ENCODE assay signal across 9 cellular contexts in the genomic region with DNA sequence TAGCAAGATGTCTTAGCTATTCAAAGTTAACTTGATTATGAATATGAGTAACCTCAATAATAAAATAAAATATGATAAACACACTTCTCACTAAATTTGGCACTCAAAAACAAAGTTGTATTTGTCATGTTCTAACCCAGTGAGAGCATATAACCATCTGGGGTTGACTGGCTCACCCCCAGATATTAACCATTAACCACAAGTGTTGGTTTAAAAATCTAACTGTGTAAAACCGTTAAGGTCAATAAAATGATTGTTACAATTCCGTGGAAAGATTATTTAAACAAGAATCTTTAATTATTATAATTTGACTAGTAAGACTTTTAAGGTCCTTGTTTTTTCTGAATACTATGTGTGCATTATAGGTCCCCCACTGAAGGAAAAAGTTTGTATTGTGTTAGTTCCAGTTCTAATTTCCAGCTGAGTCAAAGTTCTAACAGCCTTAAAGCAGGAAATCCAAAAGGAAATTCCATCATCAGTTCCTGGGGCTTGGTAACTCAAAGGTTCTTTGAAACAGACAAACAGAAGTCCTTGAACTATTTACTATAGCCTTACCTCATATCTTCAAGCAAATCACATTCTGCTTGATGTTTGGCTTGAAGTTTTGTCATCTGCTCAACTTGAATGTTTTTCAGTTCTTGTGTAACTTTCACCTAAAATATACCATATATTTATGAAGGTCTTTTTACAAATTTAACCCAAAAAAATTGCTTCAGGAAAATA. TPM values are rescaled to one million over a fixed set of nuclear protein-coding genes. Genes with fewer than 3 reads are reported as not detected.
DNase-seq lines count a peak whose midpoint lies in the region; ATAC-seq and TF ChIP-seq lines count a peak whose summit lies in the region.
"Had no signal": no experiment of that assay in that cellular context is flagged by ENCODE, and none has a peak within 500 bp of the region (broad histone marks: within the 10 kb centered on the region; RNA-seq: fewer than 3 reads in every experiment).

No MANE protein-coding gene starts in this region.

- peaks cover 57% of the 10 kb centered on the region for H3K4me1 ChIP-seq in Loucy (ENCODE audit: insufficient read depth, low read length, poor library complexity, severe bottlenecking)
- peaks cover 27% of the 10 kb centered on the region for H3K4me1 ChIP-seq in neural progenitor cell

- H3K4me3 Mint-ChIP-seq in CD4-positive, alpha-beta T cell: peak overlapping the region; percentile 99
- peak overlapping the region; percentile 97 for H3K4me3 Mint-ChIP-seq in neural progenitor cell

- no peak for TF ChIP-seq CTCF in CD4-positive, alpha-beta T cell (IDR thresholded peaks at IDR 0.05)
- TF ChIP-seq CTCF in Loucy (conservative IDR thresholded peaks at IDR 0.05; ENCODE audit: low read length): no peak
- TF ChIP-seq CTCF in neural progenitor cell (IDR thresholded peaks at IDR 0.05): no peak

- H3K27ac Mint-ChIP-seq in CD4-positive, alpha-beta T cell: peak overlapping the region; percentile 96
- H3K27ac Mint-ChIP-seq in neural progenitor cell: no peak overlapping the region

- H4K20me1 ChIP-seq in Loucy (ENCODE audit: insufficient read depth, low read length, poor library complexity, severe bottlenecking) (peaks cover 69% of the 10 kb centered on the region), neural progenitor cell (ENCODE audit: low read depth) (peaks cover 6% of the 10 kb centered on the region)

- no peaks in the 10 kb centered on the region for H3K9me3 ChIP-seq in CD4-positive, alpha-beta T cell (ENCODE audit: control insufficient read depth, low read length)
- H3K9me3 ChIP-seq in Loucy (ENCODE audit: insufficient read depth, low read depth, low read length): no peaks in the 10 kb centered on the region
- no peaks in the 10 kb centered on the region for H3K9me3 ChIP-seq in neural progenitor cell (ENCODE audit: low read depth)

- H3K4me2 ChIP-seq in Loucy (ENCODE audit: low read depth, low read length, poor library complexity, severe bottlenecking): peak overlapping the region; percentile 92
- peak overlapping the region; percentile 90 for H3K4me2 ChIP-seq in neural progenitor cell

- H3K36me3 ChIP-seq in Loucy (ENCODE audit: insufficient read depth, low read length) (peaks cover 9% of the 10 kb centered on the region; the same call in 1 of the 2 replicates), neural progenitor cell (no peaks in the 10 kb centered on the region)

- H2AFZ ChIP-seq in Loucy (ENCODE audit: low read length) (no peak overlapping the region), neural progenitor cell (replicated peaks) (no peak overlapping the region)

- H3K9ac ChIP-seq in Loucy (ENCODE audit: low read depth, low read length, poor library complexity, severe bottlenecking) (peak overlapping the region; percentile 96), neural progenitor cell (peak overlapping the region; percentile 9)

- H3K79me2 ChIP-seq in Loucy (ENCODE audit: insufficient read depth, low read length) (peaks cover 74% of the 10 kb centered on the region), neural progenitor cell (ENCODE audit: low read depth) (peaks cover 65% of the 10 kb centered on the region)

- peaks cover 13% of the 10 kb centered on the region for H3F3A ChIP-seq in Loucy (ENCODE audit: low read depth)
- peaks cover 41% of the 10 kb centered on the region for H3F3A ChIP-seq in neural progenitor cell (ENCODE audit: low read depth)

- H3K36me3 Mint-ChIP-seq in CD4-positive, alpha-beta T cell (ENCODE audit: low read depth): peaks cover 63% of the 10 kb centered on the region
- H3K36me3 Mint-ChIP-seq in neural progenitor cell: peaks cover 7% of the 10 kb centered on the region

- H3K9me2 ChIP-seq in Loucy (replicated peaks; ENCODE audit: low read depth, low read length): no peaks in the 10 kb centered on the region

- no peaks in the 10 kb centered on the region for H3K27me3 Mint-ChIP-seq in CD4-positive, alpha-beta T cell
- peaks cover 11% of the 10 kb centered on the region for H3K27me3 Mint-ChIP-seq in neural progenitor cell (ENCODE audit: insufficient read depth, low read depth)

- H3K9me3 Mint-ChIP-seq in CD4-positive, alpha-beta T cell: no peaks in the 10 kb centered on the region
- no peaks in the 10 kb centered on the region for H3K9me3 Mint-ChIP-seq in neural progenitor cell

- no peak for DNase-seq in CD4-positive, alpha-beta T cell
- DNase-seq in dermis microvascular lymphatic vessel endothelial cell (ENCODE audit: low read depth in 2 of 2) (peak; percentile 61 to 87), neural progenitor cell (ENCODE audit: low spot score) (no peak), posterior cingulate gyrus (no peak), dedifferentiated amniotic fluid mesenchymal stem cell (ENCODE audit: extremely low spot score) (no peak)
- no peak for DNase-seq in stimulated activated CD4-positive, alpha-beta T cell treated with anti-CD3 and anti-CD28 coated beads, Interleukin-2, amount 100 ng/mL, for 24 hours
- DNase-seq: cortex of kidney had no signal

- intact Hi-C loops in CD4-positive, alpha-beta T cell (cut with DNase I, micrococcal nuclease): loop anchor here (2.0 to 10.0 kb wide), 6 partner anchors 39 to 917 kb away; partner anchors contain the start of genes ATG16L2 (in 1 of the 2), FAM168A (in 1 of the 2), INPPL1 (in 1 of the 2) and RAB6A (in 1 of the 2)
- intact Hi-C loops in posterior cingulate gyrus (cut with DNase I): loop anchor here (5.0 to 10.0 kb wide), 4 partner anchors 38 to 305 kb away; no protein-coding TSS in a partner anchor

- peaks cover 52% of the 10 kb centered on the region for H3K4me1 Mint-ChIP-seq in CD4-positive, alpha-beta T cell (ENCODE audit: low read depth)
- peaks cover 35% of the 10 kb centered on the region for H3K4me1 Mint-ChIP-seq in neural progenitor cell

- ATAC-seq in CD4-positive, alpha-beta T cell (ENCODE audit: poor library complexity): no peak
- ATAC-seq in HG03095 (IDR thresholded peaks at IDR 0.05; ENCODE audit: unreplicated experiment): no peak

- CTCF ChIA-PET in CD4-positive, alpha-beta T cell (lab: Charles Lee): no interaction called here

- H3K27ac ChIP-seq in CD4-positive, alpha-beta T cell (ENCODE audit: low read depth, low read length): no peak overlapping the region
- no peak overlapping the region for H3K27ac ChIP-seq in neural progenitor cell

- H3K27me3 ChIP-seq in CD4-positive, alpha-beta T cell (ENCODE audit: control insufficient read depth, insufficient read depth, low read length): no peaks in the 10 kb centered on the region
- H3K27me3 ChIP-seq in Loucy (ENCODE audit: insufficient read depth, low read length, poor library complexity, severe bottlenecking): peaks cover 11% of the 10 kb centered on the region
- H3K27me3 ChIP-seq in neural progenitor cell: no peaks in the 10 kb centered on the region

- POLR2A ChIA-PET in CD4-positive, alpha-beta T cell (lab: Charles Lee): interaction anchor here (0.6 kb wide), 1 partner anchor 419 kb away, joined by 3 read pairs; no protein-coding TSS in a partner anchor

- H3K4me3 ChIP-seq in Loucy (ENCODE audit: low read length, poor library complexity, severe bottlenecking): peak overlapping the region; percentile 98
- H3K4me3 ChIP-seq in neural progenitor cell: peak overlapping the region; percentile 84

RNA-seq across cellular contexts. Expression of gene FCHSD2, which starts 2.5 kb away (rescaled TPM):
- 10 to 100 TPM; 48.6 to 50.7 TPM for total RNA-seq in CD4-positive, alpha-beta T cell
- total RNA-seq in dermis microvascular lymphatic vessel endothelial cell (13.5 and 26.2 TPM in 2 replicates), neural progenitor cell (ENCODE audit: low replicate concordance) (15.6 and 22.2 TPM in 2 replicates)

Comparison
In these comparisons a context has a peak if more than half of its experiments do, and no peak if none do; other contexts are left out.
1. DNase-seq: peak in dermis microvascular lymphatic vessel endothelial cell (2 of 2); none in CD4-positive, alpha-beta T cell (0 of 10), neural progenitor cell (single experiment), posterior cingulate gyrus (0 of 10), stimulated activated CD4-positive, alpha-beta T cell treated with anti-CD3 and anti-CD28 coated beads, Interleukin-2, amount 100 ng/mL, for 24 hours (0 of 2) and dedifferentiated amniotic fluid mesenchymal stem cell (single experiment).